In genomic region chr5:151007430-151008123, GRCh38 we compare ENCODE assay signal across 23 cellular contexts. TPM values are rescaled to one million over a fixed set of nuclear protein-coding genes. Genes with fewer than 3 reads are reported as not detected.
A peak's percentile ranks its signal among the peaks of the same experiment; 100 is the strongest.
DNase-seq lines count a peak whose midpoint lies in the region; ATAC-seq and TF ChIP-seq lines count a peak whose summit lies in the region.
"Had no signal": no experiment of that assay in that cellular context is flagged by ENCODE, and none has a peak within 500 bp of the region (broad histone marks: within the 10 kb centered on the region; RNA-seq: fewer than 3 reads in every experiment).

No MANE protein-coding gene starts in this region.

- H4K20me1 ChIP-seq in Karpas-422 (ENCODE audit: insufficient read depth, low read depth, low read length) (0 out of 2 replicates have a peak, but pooled peaks cover 3% of the 10 kb centered on the region), osteoblast (ENCODE audit: insufficient read depth, low read length) (no peaks in the 10 kb centered on the region)
- H4K20me1 ChIP-seq: BLaER1 treated with 17β-estradiol and CSF1 and Interleukin-3, amounts not matched to agents 10 nM and 100 nM had no signal

- WGBS in esophagus muscularis mucosa, result 79% methylated on average over 6 of the region's 6 CpGs

- H3K27me3 ChIP-seq in Peyer's patch (no peaks in the 10 kb centered on the region), esophagus muscularis mucosa (no peaks in the 10 kb centered on the region), muscle layer of duodenum (ENCODE audit: low read depth, low read length) (no peaks in the 10 kb centered on the region), stomach smooth muscle (ENCODE audit: control insufficient read depth in 1 of 2, insufficient read depth in 2 of 2, low read length in 2 of 2) (no peaks in the 10 kb centered on the region), Karpas-422 (ENCODE audit: low read length) (no peaks in the 10 kb centered on the region), osteoblast (ENCODE audit: insufficient read depth, low read length) (peaks cover 11% of the 10 kb centered on the region)
- H3K27me3 ChIP-seq: BLaER1 treated with 17β-estradiol and CSF1 and Interleukin-3, amounts not matched to agents 10 nM and 100 nM; pancreas; right lobe of liver had no signal

- no peak for TF ChIP-seq CTCF in Peyer's patch (IDR thresholded peaks at IDR 0.05)
- no peak for TF ChIP-seq CTCF in esophagus muscularis mucosa (IDR thresholded peaks at IDR 0.05)
- no peak for TF ChIP-seq CTCF in osteoblast (IDR thresholded peaks at IDR 0.05; ENCODE audit: extremely low read depth, low read depth, low read length)

- H2AFZ ChIP-seq in Karpas-422 (ENCODE audit: low read length) (no peak overlapping the region), osteoblast (ENCODE audit: low read length) (no peak overlapping the region)

- peaks cover 0 to 35% (median 4%) of the 10 kb centered on the region in 4 donors for H3K4me1 ChIP-seq in Peyer's patch
- peaks cover 42 to 69% (median 62%) of the 10 kb centered on the region in 4 donors for H3K4me1 ChIP-seq in esophagus muscularis mucosa
- H3K4me1 ChIP-seq in muscle layer of duodenum (ENCODE audit: control insufficient read depth in 1 of 2, insufficient read depth in 2 of 2, low read length in 2 of 2), result peaks cover 8 to 29% of the 10 kb centered on the region in 2 donors
- peaks cover 29% of the 10 kb centered on the region for H3K4me1 ChIP-seq in stomach smooth muscle (ENCODE audit: control insufficient read depth, insufficient read depth, low read length)
- H3K4me1 ChIP-seq in Karpas-422 (ENCODE audit: low read length), result peaks cover 8% of the 10 kb centered on the region
- peaks cover 14% of the 10 kb centered on the region for H3K4me1 ChIP-seq in osteoblast (ENCODE audit: insufficient read depth, low read length)
- H3K4me1 ChIP-seq: pancreas had no signal

- no peak for ATAC-seq in esophagus mucosa
- ATAC-seq: activated CD4-positive, alpha-beta T cell treated with anti-CD3 and anti-CD28 coated beads for 36 hours; natural killer cell treated with Interleukin-12 subunit alpha and Interleukin-12 subunit beta and Interleukin-15 and Interleukin-18, amount 100 ng/mL, for 72 hours had no signal

- H3K27ac ChIP-seq in Peyer's patch, result peak overlapping the region; percentile 48 to 89 (median 72)
- H3K27ac ChIP-seq in esophagus muscularis mucosa (replicated peaks in 1 of 4), result peak overlapping the region; percentile 84 to 94 (median 89)
- H3K27ac ChIP-seq in muscle layer of duodenum (ENCODE audit: low read length), result peak overlapping the region; percentile 74
- H3K27ac ChIP-seq in stomach smooth muscle (ENCODE audit: low read length), result peak overlapping the region; percentile 85
- no peak overlapping the region for H3K27ac ChIP-seq in Karpas-422 (ENCODE audit: low read length)
- no peak overlapping the region for H3K27ac ChIP-seq in osteoblast (ENCODE audit: low read depth, low read length)
- H3K27ac ChIP-seq: BLaER1 treated with 17β-estradiol and CSF1 and Interleukin-3, amounts not matched to agents 10 nM and 100 nM had no signal

- H3K9me3 ChIP-seq in Peyer's patch (no peaks in the 10 kb centered on the region), esophagus muscularis mucosa (no peaks in the 10 kb centered on the region), muscle layer of duodenum (ENCODE audit: control insufficient read depth in 1 of 2, low read length in 2 of 2) (no peaks in the 10 kb centered on the region), stomach smooth muscle (ENCODE audit: control insufficient read depth in 2 of 2, low read length in 2 of 2) (no peaks in the 10 kb centered on the region), Karpas-422 (ENCODE audit: low read length) (no peaks in the 10 kb centered on the region), osteoblast (ENCODE audit: low read depth, low read length) (no peaks in the 10 kb centered on the region)
- H3K9me3 ChIP-seq: BLaER1 treated with 17β-estradiol and CSF1 and Interleukin-3, amounts not matched to agents 10 nM and 100 nM; pancreas; right lobe of liver had no signal

- no peaks in the 10 kb centered on the region for H3K9me2 ChIP-seq in Karpas-422 (replicated peaks; ENCODE audit: insufficient read depth, low read length)

- TF ChIP-seq EP300 in esophagus muscularis mucosa (IDR thresholded peaks at IDR 0.05), result no peak

- no peaks in the 10 kb centered on the region for H3K79me2 ChIP-seq in Karpas-422 (ENCODE audit: low read length)
- H3K79me2 ChIP-seq in osteoblast (ENCODE audit: insufficient read depth, low read length), result no peaks in the 10 kb centered on the region

- H3K4me3 ChIP-seq in Peyer's patch (no peak overlapping the region), esophagus muscularis mucosa (no peak overlapping the region), muscle layer of duodenum (ENCODE audit: low read depth in 1 of 2, low read length in 2 of 2) (no peak overlapping the region), stomach smooth muscle (ENCODE audit: low read length in 2 of 2) (no peak overlapping the region), Karpas-422 (ENCODE audit: low read length) (no peak overlapping the region), osteoblast (ENCODE audit: insufficient read depth, low read length) (no peak overlapping the region)
- H3K4me3 ChIP-seq: BLaER1 treated with 17β-estradiol and CSF1 and Interleukin-3, amounts not matched to agents 10 nM and 100 nM; pancreas; right lobe of liver had no signal

- H3K36me3 ChIP-seq in Peyer's patch (no peaks in the 10 kb centered on the region), esophagus muscularis mucosa (no peaks in the 10 kb centered on the region), muscle layer of duodenum (ENCODE audit: control insufficient read depth in 1 of 2, insufficient read depth in 2 of 2, low read length in 2 of 2) (no peaks in the 10 kb centered on the region), stomach smooth muscle (ENCODE audit: control insufficient read depth in 2 of 2, insufficient read depth in 2 of 2, low read length in 2 of 2) (no peaks in the 10 kb centered on the region), Karpas-422 (ENCODE audit: insufficient read depth, low read length) (no peaks in the 10 kb centered on the region), osteoblast (ENCODE audit: insufficient read depth, low read length) (no peaks in the 10 kb centered on the region)
- H3K36me3 ChIP-seq: BLaER1 treated with 17β-estradiol and CSF1 and Interleukin-3, amounts not matched to agents 10 nM and 100 nM; pancreas; right lobe of liver had no signal

- intact Hi-C loops in esophagus muscularis mucosa (cut with DNase I), result loop anchor here (10.0 kb wide), 1 partner anchor 223 kb away; no protein-coding TSS in a partner anchor

- TF ChIP-seq POLR2A in Peyer's patch (IDR thresholded peaks at IDR 0.05) (no peak), esophagus muscularis mucosa (IDR thresholded peaks at IDR 0.05; ENCODE audit: low read depth) (no peak)

- no peak overlapping the region for H3K9ac ChIP-seq in stomach smooth muscle (ENCODE audit: low read length in 2 of 2)
- no peak overlapping the region for H3K9ac ChIP-seq in Karpas-422 (ENCODE audit: low read length)
- H3K9ac ChIP-seq: BLaER1 treated with 17β-estradiol and CSF1 and Interleukin-3, amounts not matched to agents 10 nM and 100 nM had no signal

- DNase-seq in Peyer's patch, result no peak
- no peak for DNase-seq in esophagus muscularis mucosa (ENCODE audit: extremely low spot score)
- no peak for DNase-seq in Karpas-422
- no peak for DNase-seq in osteoblast (ENCODE audit: insufficient read length, low spot score, missing footprints)
- no peak for DNase-seq in NK-92 (lab: John Stamatoyannopoulos, UW; ENCODE audit: unreplicated experiment)
- DNase-seq: activated CD4-positive, alpha-beta T cell treated with anti-CD3 and anti-CD28 coated beads for 36 hours; activated effector memory CD4-positive, alpha-beta T cell treated with Interleukin-2 at 50 U/mL for 16 hours; activated naive CD8-positive, alpha-beta T cell treated with anti-CD3 and anti-CD28 coated beads for 36 hours; foreskin melanocyte; hippocampal formation; immature natural killer cell; NCI-H187 treated with DMSO at 0.1 percent for 48 hours; NCI-H524 treated with DMSO at 0.1 percent for 48 hours; pancreas; right lobe of liver; SIG-M5; stimulated activated naive CD4-positive, alpha-beta T cell; trophoblast cell had no signal

- no peak overlapping the region for H3K4me2 ChIP-seq in Karpas-422 (ENCODE audit: low read depth, low read length, poor library complexity, severe bottlenecking)
- H3K4me2 ChIP-seq in osteoblast (ENCODE audit: insufficient read depth, low read length), result no peak overlapping the region

RNA-seq across cellular contexts. Expression of gene GPX3, which starts 12.8 kb away (rescaled TPM):
- total RNA-seq in Peyer's patch (100 to 1,000 TPM; 143 to 690 (median 479) TPM), esophagus muscularis mucosa (1,000 to 10,000 TPM; 1,165 to 3,724 (median 1,939) TPM), osteoblast (8.8 and 9.8 TPM in 2 replicates), esophagus mucosa (125 TPM)
- total RNA-seq in Karpas-422 (2014; rRNA removed; shearing (Covaris generic); ENCODE audit: low replicate concordance), result not detected in 2 replicates
- total RNA-seq: activated CD4-positive, alpha-beta T cell treated with anti-CD3 and anti-CD28 coated beads for 36 hours; activated naive CD8-positive, alpha-beta T cell treated with anti-CD3 and anti-CD28 coated beads for 36 hours; natural killer cell treated with Interleukin-12 subunit alpha and Interleukin-12 subunit beta and Interleukin-15 and Interleukin-18, amount 100 ng/mL, for 72 hours had no signal

Comparison
In these comparisons a context has a peak if more than half of its experiments do, and no peak if none do; other contexts are left out.
1. H3K27ac ChIP-seq: peak in Peyer's patch (4 of 4), esophagus muscularis mucosa (4 of 4), muscle layer of duodenum (single experiment) and stomach smooth muscle (single experiment); none in Karpas-422 (single experiment) and osteoblast (single experiment).
2. RNA of gene GPX3, which starts 12.8 kb away (total RNA-seq): 1,165 to 3,724 TPM in esophagus muscularis mucosa, 143 to 690 TPM in Peyer's patch and 125 TPM in esophagus mucosa (single experiment); 8.8 to 9.8 TPM in osteoblast and not detected in Karpas-422; every median in the first group is over 10 times any median in the second.